In the genomic region with DNA sequence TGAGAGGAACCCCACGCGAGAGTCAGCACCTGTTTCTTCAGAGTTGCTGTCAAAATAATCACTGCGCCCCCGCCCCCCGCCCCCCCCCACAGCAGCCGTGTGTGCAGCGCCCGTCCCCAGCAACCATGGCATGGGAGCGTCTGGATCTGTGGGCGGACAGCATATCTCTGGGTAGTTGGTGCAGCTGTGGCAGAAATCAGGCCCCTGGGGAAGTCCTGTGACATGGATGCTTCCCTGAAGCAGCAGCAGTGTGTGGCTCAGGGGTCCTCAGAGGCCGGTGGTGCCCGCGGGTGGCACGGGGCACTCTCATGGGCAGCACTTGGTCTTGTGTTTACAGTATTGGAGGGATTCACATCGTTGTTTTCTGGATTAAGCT, we compare ENCODE assay signal across 10 cellular contexts. TPM values are rescaled to one million over a fixed set of nuclear protein-coding genes. Genes with fewer than 3 reads are reported as not detected.
A peak's percentile ranks its signal among the peaks of the same experiment; 100 is the strongest.
DNase-seq lines count a peak whose midpoint lies in the region; ATAC-seq and TF ChIP-seq lines count a peak whose summit lies in the region.
"Had no signal": no experiment of that assay in that cellular context is flagged by ENCODE, and none has a peak within 500 bp of the region (broad histone marks: within the 10 kb centered on the region; RNA-seq: fewer than 3 reads in every experiment).

No MANE protein-coding gene starts in this region.

- no peak for TF ChIP-seq EP300 in suprapubic skin (IDR thresholded peaks at IDR 0.05)

- H3K27me3 ChIP-seq in suprapubic skin (no peaks in the 10 kb centered on the region), thyroid gland (no peaks in the 10 kb centered on the region)

- H3K9me3 ChIP-seq in suprapubic skin = no peaks in the 10 kb centered on the region
- no peaks in the 10 kb centered on the region for H3K9me3 ChIP-seq in thyroid gland
- H3K9me3 ChIP-seq: prostate gland had no signal

- DNase-seq in activated effector memory CD4-positive, alpha-beta T cell treated with anti-CD3 and anti-CD28 coated beads, Interleukin-2, amount 50 U/mL, for 16 hours = peak; percentile 43
- no peak for DNase-seq in activated effector memory CD4-positive, alpha-beta T cell treated with Interleukin-2 at 50 U/mL for 16 hours
- DNase-seq in activated naive CD8-positive, alpha-beta T cell treated with anti-CD3 and anti-CD28 coated beads for 36 hours = no peak
- DNase-seq in myocyte (ENCODE audit: low read depth) (peak; percentile 94), suprapubic skin (ENCODE audit: low spot score in 2 of 2) (peak; percentile 60 to 61), thyroid gland (no peak), DMS53 treated with DMSO at 0.1 percent for 48 hours (lab: John Stamatoyannopoulos, UW; ENCODE audit: unreplicated experiment) (no peak)
- DNase-seq: NCI-H446 had no signal

- peaks cover 65% of the 10 kb centered on the region for H3K36me3 ChIP-seq in suprapubic skin
- H3K36me3 ChIP-seq in thyroid gland = peaks cover 39 to 42% of the 10 kb centered on the region in 2 donors

- peaks cover 8% of the 10 kb centered on the region for H3K36me3 Mint-ChIP-seq in activated naive CD8-positive, alpha-beta T cell treated with anti-CD3 and anti-CD28 coated beads for 36 hours

- no peaks in the 10 kb centered on the region for H3K9me3 Mint-ChIP-seq in activated naive CD8-positive, alpha-beta T cell treated with anti-CD3 and anti-CD28 coated beads for 36 hours

- 57% methylated on average over 7 of the region's 15 CpGs for WGBS in suprapubic skin
- WGBS in thyroid gland, 2 donors = 46 to 51% methylated on average over 5 to 11 of the region's 15 CpGs

- H3K4me1 Mint-ChIP-seq in activated naive CD8-positive, alpha-beta T cell treated with anti-CD3 and anti-CD28 coated beads for 36 hours = no peaks in the 10 kb centered on the region

- H3K27ac Mint-ChIP-seq in activated naive CD8-positive, alpha-beta T cell treated with anti-CD3 and anti-CD28 coated beads for 36 hours = peak overlapping the region; percentile 16

- H3K4me3 Mint-ChIP-seq in activated naive CD8-positive, alpha-beta T cell treated with anti-CD3 and anti-CD28 coated beads for 36 hours = no peak overlapping the region

- H3K27ac ChIP-seq in suprapubic skin (no peak overlapping the region), thyroid gland (no peak overlapping the region)

- no peak for TF ChIP-seq CTCF in suprapubic skin (IDR thresholded peaks at IDR 0.05)
- TF ChIP-seq CTCF in thyroid gland (IDR thresholded peaks at IDR 0.05) = no peak

- H3K4me1 ChIP-seq in suprapubic skin = peaks cover 70% of the 10 kb centered on the region
- peaks cover 8 to 25% of the 10 kb centered on the region in 2 donors for H3K4me1 ChIP-seq in thyroid gland

- no peak for ATAC-seq in esophagus mucosa

- intact Hi-C loops in thyroid gland (cut with DNase I) = no loop called here

- no peaks in the 10 kb centered on the region for H3K27me3 Mint-ChIP-seq in activated naive CD8-positive, alpha-beta T cell treated with anti-CD3 and anti-CD28 coated beads for 36 hours

- no peak for TF ChIP-seq POLR2A in suprapubic skin (IDR thresholded peaks at IDR 0.05)
- TF ChIP-seq POLR2A in thyroid gland (IDR thresholded peaks at IDR 0.05) = no peak

- H3K4me3 ChIP-seq in suprapubic skin (no peak overlapping the region), thyroid gland (replicated peaks in 1 of 3) (no peak overlapping the region)
- H3K4me3 ChIP-seq: prostate gland had no signal

RNA-seq across cellular contexts. Expression of a gene that starts 19.2 kb away (rescaled TPM):
- total RNA-seq in activated naive CD8-positive, alpha-beta T cell treated with anti-CD3 and anti-CD28 coated beads for 36 hours = 10 to 100 TPM; 57.8 to 65.0 TPM
- total RNA-seq in myocyte (5.5 and 7.0 TPM in 2 replicates), suprapubic skin (10 to 100 TPM in 3 of 4 donors, 1 to 10 TPM in 1; 7.5 to 20.5 (median 19.5) TPM), thyroid gland (10 to 100 TPM in 1 of 4 donors, 1 to 10 TPM in 3; 3.3 to 15.7 (median 7.9) TPM), esophagus mucosa (11.3 TPM)
- 7.6 TPM for polyA plus RNA-seq in myocyte (2012)

RNA-seq across cellular contexts. Expression of a gene that starts 19.6 kb away (rescaled TPM):
- 1 to 10 TPM; 8.0 to 8.9 TPM for total RNA-seq in activated naive CD8-positive, alpha-beta T cell treated with anti-CD3 and anti-CD28 coated beads for 36 hours
- total RNA-seq in myocyte (48.2 and 50.1 TPM in 2 replicates), suprapubic skin (100 to 1,000 TPM; 168 to 190 (median 177) TPM), thyroid gland (100 to 1,000 TPM; 113 to 167 (median 131) TPM), esophagus mucosa (58.8 TPM)
- 72.0 TPM for polyA plus RNA-seq in myocyte (2012)

Comparison
In these comparisons a context has a peak if more than half of its experiments do, and no peak if none do; other contexts are left out.
1. DNase-seq: peak in activated effector memory CD4-positive, alpha-beta T cell treated with anti-CD3 and anti-CD28 coated beads, Interleukin-2, amount 50 U/mL, for 16 hours (single experiment), myocyte (single experiment) and suprapubic skin (2 of 2); none in activated effector memory CD4-positive, alpha-beta T cell treated with Interleukin-2 at 50 U/mL for 16 hours (single experiment), activated naive CD8-positive, alpha-beta T cell treated with anti-CD3 and anti-CD28 coated beads for 36 hours (single experiment), thyroid gland (0 of 2) and DMS53 treated with DMSO at 0.1 percent for 48 hours (single experiment).